In genomic region chr21:33968082-33968997, GRCh38 we compare ENCODE assay signal across 9 cellular contexts. TPM values are rescaled to one million over a fixed set of nuclear protein-coding genes. Genes with fewer than 3 reads are reported as not detected.
DNase-seq lines count a peak whose midpoint lies in the region; ATAC-seq and TF ChIP-seq lines count a peak whose summit lies in the region.
"Had no signal": no experiment of that assay in that cellular context is flagged by ENCODE, and none has a peak within 500 bp of the region (broad histone marks: within the 10 kb centered on the region; RNA-seq: fewer than 3 reads in every experiment).

No MANE protein-coding gene starts in this region.

- no peaks in the 10 kb centered on the region for H4K20me1 ChIP-seq in OCI-LY1 (ENCODE audit: insufficient read depth, low read length)

- H3K27ac ChIP-seq in OCI-LY1 (ENCODE audit: low read depth, low read length, poor library complexity, severe bottlenecking) (no peak overlapping the region), duodenal mucosa (ENCODE audit: low read depth, low read length) (no peak overlapping the region)
- H3K27ac ChIP-seq: C4-2B had no signal

- no peak overlapping the region for H3K4me3 Mint-ChIP-seq in activated T-helper 1 cell treated with anti-CD3 and anti-CD28 coated beads, Interleukin-12 subunit alpha, Interleukin-12 subunit beta, Interleukin-2, Interleukin-4 antibody, amounts not matched to agents 30 ng/mL and 10 ng/mL and 1 ng/mL, durations not matched to agents 14 hours and 24 hours and 36 hours

- H2AFZ ChIP-seq in OCI-LY1 (ENCODE audit: low read length): peak overlapping the region; percentile 93

- H3K9ac ChIP-seq in OCI-LY1 (ENCODE audit: low read length): peak overlapping the region; percentile 14; the same call in 1 of the 2 replicates
- no peak overlapping the region for H3K9ac ChIP-seq in duodenal mucosa (ENCODE audit: low read depth in 1 of 2, low read length in 2 of 2)

- no peaks in the 10 kb centered on the region for H3K27me3 Mint-ChIP-seq in activated T-helper 1 cell treated with anti-CD3 and anti-CD28 coated beads, Interleukin-12 subunit alpha, Interleukin-12 subunit beta, Interleukin-2, Interleukin-4 antibody, amounts not matched to agents 30 ng/mL and 10 ng/mL and 1 ng/mL, durations not matched to agents 14 hours and 24 hours and 36 hours (ENCODE audit: insufficient read depth)

- peak; percentile 17 for DNase-seq in NK-92 treated with Interleukin-12 subunit alpha and Interleukin-12 subunit beta, amount 100 ng/mL, for 24 hours (lab: John Stamatoyannopoulos, UW)
- DNase-seq in NK-92 (lab: John Stamatoyannopoulos, UW; ENCODE audit: unreplicated experiment): no peak
- peak in 1 of 3 donors; percentile 48 for DNase-seq in mucosa of descending colon
- DNase-seq in NCI-H1417 treated with DMSO at 0.1 percent for 48 hours (lab: John Stamatoyannopoulos, UW): no peak
- DNase-seq in activated T-helper 1 cell treated with anti-CD3 and anti-CD28 coated beads, Interleukin-12 subunit alpha, Interleukin-12 subunit beta, Interleukin-2, Interleukin-4 antibody, amounts not matched to agents 30 ng/mL and 10 ng/mL and 1 ng/mL, durations not matched to agents 14 hours and 24 hours and 36 hours (ENCODE audit: low spot score): no peak

- no peaks in the 10 kb centered on the region for H3F3A ChIP-seq in OCI-LY1 (ENCODE audit: insufficient read depth, low read length)

- TF ChIP-seq CTCF in OCI-LY1 (IDR thresholded peaks at IDR 0.05; ENCODE audit: low read length) (no peak), mucosa of descending colon (IDR thresholded peaks at IDR 0.05) (no peak)

- H3K36me3 Mint-ChIP-seq in activated T-helper 1 cell treated with anti-CD3 and anti-CD28 coated beads, Interleukin-12 subunit alpha, Interleukin-12 subunit beta, Interleukin-2, Interleukin-4 antibody, amounts not matched to agents 30 ng/mL and 10 ng/mL and 1 ng/mL, durations not matched to agents 14 hours and 24 hours and 36 hours (ENCODE audit: low read depth): peaks cover 45% of the 10 kb centered on the region

- H3K36me3 ChIP-seq in OCI-LY1 (ENCODE audit: insufficient read depth, low read length): no peaks in the 10 kb centered on the region
- no peaks in the 10 kb centered on the region for H3K36me3 ChIP-seq in duodenal mucosa (ENCODE audit: control insufficient read depth in 1 of 2, insufficient read depth in 2 of 2, low read length in 2 of 2)
- H3K36me3 ChIP-seq in mucosa of descending colon (ENCODE audit: low read depth): no peaks in the 10 kb centered on the region

- H3K4me2 ChIP-seq in OCI-LY1 (ENCODE audit: low read length): peak overlapping the region; percentile 57

- no peaks in the 10 kb centered on the region for H3K79me2 ChIP-seq in OCI-LY1 (ENCODE audit: insufficient read depth, low read length)

- no peaks in the 10 kb centered on the region for H3K27me3 ChIP-seq in OCI-LY1 (ENCODE audit: insufficient read depth, low read length)
- H3K27me3 ChIP-seq in duodenal mucosa (ENCODE audit: control insufficient read depth in 1 of 2, insufficient read depth in 2 of 2, low read length in 2 of 2): no peaks in the 10 kb centered on the region

- H3K4me1 ChIP-seq in OCI-LY1 (ENCODE audit: insufficient read depth, low read length, severe bottlenecking) (peaks cover 26% of the 10 kb centered on the region), duodenal mucosa (ENCODE audit: control insufficient read depth in 1 of 2, insufficient read depth in 2 of 2, low read length in 2 of 2) (peaks cover 28 to 34% of the 10 kb centered on the region in 2 donors), mucosa of descending colon (ENCODE audit: low read depth) (peaks cover 24% of the 10 kb centered on the region)

- peak overlapping the region; percentile 50 for H3K4me3 ChIP-seq in OCI-LY1 (ENCODE audit: low read depth, low read length, poor library complexity, severe bottlenecking)
- H3K4me3 ChIP-seq in duodenal mucosa (ENCODE audit: low read depth in 1 of 2, low read length in 2 of 2): peak overlapping the region; percentile 2 to 30
- H3K4me3 ChIP-seq in mucosa of descending colon: no peak overlapping the region

- intact Hi-C loops in mucosa of descending colon (cut with DNase I, micrococcal nuclease): no loop called here
- intact Hi-C loops in activated T-helper 1 cell treated with anti-CD3 and anti-CD28 coated beads, Interleukin-12 subunit alpha, Interleukin-12 subunit beta, Interleukin-2, Interleukin-4 antibody, amounts not matched to agents 30 ng/mL and 10 ng/mL and 1 ng/mL, durations not matched to agents 14 hours and 24 hours and 36 hours (cut with micrococcal nuclease): no loop called here

- H3K9me2 ChIP-seq in OCI-LY1 (ENCODE audit: low read depth, low read length): no peaks in the 10 kb centered on the region

- peak; percentile 74 for ATAC-seq in mucosa of descending colon
- no peak for ATAC-seq in GM18519 (IDR thresholded peaks at IDR 0.05; ENCODE audit: low FRiP score, unreplicated experiment)

- no peak overlapping the region for H3K27ac Mint-ChIP-seq in activated T-helper 1 cell treated with anti-CD3 and anti-CD28 coated beads, Interleukin-12 subunit alpha, Interleukin-12 subunit beta, Interleukin-2, Interleukin-4 antibody, amounts not matched to agents 30 ng/mL and 10 ng/mL and 1 ng/mL, durations not matched to agents 14 hours and 24 hours and 36 hours

- H3K9me3 Mint-ChIP-seq in activated T-helper 1 cell treated with anti-CD3 and anti-CD28 coated beads, Interleukin-12 subunit alpha, Interleukin-12 subunit beta, Interleukin-2, Interleukin-4 antibody, amounts not matched to agents 30 ng/mL and 10 ng/mL and 1 ng/mL, durations not matched to agents 14 hours and 24 hours and 36 hours: peaks cover 7% of the 10 kb centered on the region

- H3K4me1 Mint-ChIP-seq in activated T-helper 1 cell treated with anti-CD3 and anti-CD28 coated beads, Interleukin-12 subunit alpha, Interleukin-12 subunit beta, Interleukin-2, Interleukin-4 antibody, amounts not matched to agents 30 ng/mL and 10 ng/mL and 1 ng/mL, durations not matched to agents 14 hours and 24 hours and 36 hours (ENCODE audit: low read depth): peaks cover 30% of the 10 kb centered on the region

- H3K9me3 ChIP-seq in OCI-LY1 (ENCODE audit: low read length): no peaks in the 10 kb centered on the region
- H3K9me3 ChIP-seq in duodenal mucosa (ENCODE audit: control insufficient read depth in 1 of 2, low read length in 2 of 2): no peaks in the 10 kb centered on the region
- no peaks in the 10 kb centered on the region for H3K9me3 ChIP-seq in mucosa of descending colon

RNA-seq across cellular contexts. Expression of gene ATP5PO, which starts 52.7 kb away (rescaled TPM):
- total RNA-seq in mucosa of descending colon: 100 to 1,000 TPM; 223 to 297 (median 282) TPM
- 168 and 176 TPM in 2 replicates for total RNA-seq in activated T-helper 1 cell treated with anti-CD3 and anti-CD28 coated beads, Interleukin-12 subunit alpha, Interleukin-12 subunit beta, Interleukin-2, Interleukin-4 antibody, amounts not matched to agents 30 ng/mL and 10 ng/mL and 1 ng/mL, durations not matched to agents 14 hours and 24 hours and 36 hours
